34 cellular contexts compared by ENCODE assay signal in genomic region chr5:69158039-69158438, GRCh38.
"Had no signal": no experiment of that assay in that cellular context is flagged by ENCODE, and none has a peak within 500 bp of the region (broad histone marks: within the 10 kb centered on the region; RNA-seq: fewer than 3 reads in every experiment).

No MANE protein-coding gene starts in this region.

- H3K36me3 Mint-ChIP-seq: activated CD4-positive, alpha-beta memory T cell treated with anti-CD3 and anti-CD28 coated beads for 36 hours; activated naive CD4-positive, alpha-beta T cell treated with anti-CD3 and anti-CD28 coated beads, Interleukin-2, amount 50 U/mL, for 72 hours had no signal

- H3K27ac Mint-ChIP-seq: activated B cell treated with CpG ODN at 0.5 μM for 24 hours; activated CD4-positive, alpha-beta memory T cell treated with anti-CD3 and anti-CD28 coated beads for 36 hours; activated CD4-positive, alpha-beta T cell treated with anti-CD3 and anti-CD28 coated beads, Interleukin-2, amount 10 ng/mL, durations not matched to agents 24 days and 14 days; activated CD8-positive, alpha-beta T cell treated with anti-CD3 and anti-CD28 coated beads for 36 hours; activated naive CD4-positive, alpha-beta T cell treated with anti-CD3 and anti-CD28 coated beads for 36 hours; activated naive CD4-positive, alpha-beta T cell treated with anti-CD3 and anti-CD28 coated beads, Interleukin-2, amount 50 U/mL, for 72 hours; activated naive CD8-positive, alpha-beta T cell treated with anti-CD3 and anti-CD28 coated beads for 36 hours; activated T-cell treated with anti-CD3 and anti-CD28 coated beads, Interleukin-2, amount 50 U/mL, for 72 hours; activated T-helper 1 cell treated with anti-CD3 and anti-CD28 coated beads, Interleukin-12 subunit alpha, Interleukin-12 subunit beta, Interleukin-2, Interleukin-4 antibody, amounts not matched to agents 30 ng/mL and 10 ng/mL and 1 ng/mL, durations not matched to agents 14 hours and 24 hours and 36 hours; activated T-helper 17 cell treated with anti-CD3 and anti-CD28 coated beads, Interleukin-2, amount 50 U/mL, for 72 hours; T-helper 17 cell; T-helper 2 cell treated with Interferon-gamma antibody and Interleukin-4, amounts not matched to agents 5 μg/mL and 100 μg/mL, for 36 hours had no signal

- H3K4me1 Mint-ChIP-seq: activated B cell treated with CpG ODN at 0.5 μM for 24 hours; activated CD4-positive, alpha-beta T cell treated with anti-CD3 and anti-CD28 coated beads, Interleukin-2, amount 10 ng/mL, durations not matched to agents 24 days and 14 days; activated naive CD8-positive, alpha-beta T cell treated with anti-CD3 and anti-CD28 coated beads for 36 hours; activated T-helper 17 cell treated with anti-CD3 and anti-CD28 coated beads, Interleukin-2, amount 50 U/mL, for 72 hours; T-helper 17 cell had no signal

- H3K9me3 ChIP-seq: adrenal gland, body of pancreas, breast epithelium had no signal

- H3K27me3 Mint-ChIP-seq: activated B cell treated with CpG ODN at 0.5 μM for 24 hours; activated CD4-positive, alpha-beta memory T cell treated with anti-CD3 and anti-CD28 coated beads for 36 hours; activated CD4-positive, alpha-beta T cell treated with anti-CD3 and anti-CD28 coated beads, Interleukin-2, amount 10 ng/mL, durations not matched to agents 24 days and 14 days; activated CD8-positive, alpha-beta T cell treated with anti-CD3 and anti-CD28 coated beads for 36 hours; activated naive CD8-positive, alpha-beta T cell treated with anti-CD3 and anti-CD28 coated beads for 36 hours; activated T-helper 17 cell treated with anti-CD3 and anti-CD28 coated beads, Interleukin-2, amount 50 U/mL, for 72 hours; T-helper 17 cell had no signal

- H3K4me3 ChIP-seq: adrenal gland, body of pancreas, breast epithelium, coronary artery had no signal

- H3K9me3 Mint-ChIP-seq: activated B cell treated with CpG ODN at 0.5 μM for 24 hours; activated CD4-positive, alpha-beta memory T cell treated with anti-CD3 and anti-CD28 coated beads for 36 hours; activated CD4-positive, alpha-beta T cell treated with anti-CD3 and anti-CD28 coated beads, Interleukin-2, amount 10 ng/mL, durations not matched to agents 24 days and 14 days; activated CD8-positive, alpha-beta T cell treated with anti-CD3 and anti-CD28 coated beads for 36 hours; activated naive CD4-positive, alpha-beta T cell treated with anti-CD3 and anti-CD28 coated beads for 36 hours; activated naive CD4-positive, alpha-beta T cell treated with anti-CD3 and anti-CD28 coated beads, Interleukin-2, amount 50 U/mL, for 72 hours; activated naive CD8-positive, alpha-beta T cell treated with anti-CD3 and anti-CD28 coated beads for 36 hours; activated T-cell treated with anti-CD3 and anti-CD28 coated beads, Interleukin-2, amount 50 U/mL, for 4 hours; activated T-cell treated with anti-CD3 and anti-CD28 coated beads, Interleukin-2, amount 50 U/mL, for 72 hours; activated T-helper 1 cell treated with anti-CD3 and anti-CD28 coated beads, Interleukin-12 subunit alpha, Interleukin-12 subunit beta, Interleukin-2, Interleukin-4 antibody, amounts not matched to agents 30 ng/mL and 10 ng/mL and 1 ng/mL, durations not matched to agents 14 hours and 24 hours and 36 hours; activated T-helper 17 cell treated with anti-CD3 and anti-CD28 coated beads, Interleukin-2, amount 50 U/mL, for 72 hours; T-helper 2 cell treated with Interferon-gamma antibody and Interleukin-4, amounts not matched to agents 5 μg/mL and 100 μg/mL, for 36 hours had no signal

- DNase-seq: activated B cell treated with CpG ODN at 0.5 μM for 24 hours; activated CD4-positive, alpha-beta memory T cell treated with anti-CD3 and anti-CD28 coated beads for 36 hours; activated CD4-positive, alpha-beta T cell treated with anti-CD3 and anti-CD28 coated beads for 4 hours; activated CD4-positive, alpha-beta T cell treated with anti-CD3 and anti-CD28 coated beads, Interleukin-2, amount 10 ng/mL, durations not matched to agents 24 days and 14 days; activated CD4-positive, alpha-beta T cell treated with anti-CD3 and anti-CD28 coated beads, Interleukin-2, amount 50 U/mL, for 1 hour; activated CD4-positive, alpha-beta T cell treated with anti-CD3 and anti-CD28 coated beads, Interleukin-2, amount 50 U/mL, for 4 hours; activated CD4-positive, CD25-positive, alpha-beta regulatory T cell treated with anti-CD3 and anti-CD28 coated beads, Interleukin-2, amount 50 U/mL, for 72 hours; activated CD8-positive, alpha-beta memory T cell treated with anti-CD3 and anti-CD28 coated beads, Interleukin-2, amount 50 U/mL, for 4 hours; activated CD8-positive, alpha-beta T cell treated with anti-CD3 and anti-CD28 coated beads for 36 hours; activated effector memory CD4-positive, alpha-beta T cell treated with anti-CD3 and anti-CD28 coated beads, Interleukin-2, amount 50 U/mL, for 16 hours; activated gamma-delta T cell treated with Interleukin-2 at 50 U/mL for 16 hours; activated naive CD4-positive, alpha-beta T cell; activated naive CD4-positive, alpha-beta T cell treated with anti-CD3 and anti-CD28 coated beads for 36 hours; activated naive CD4-positive, alpha-beta T cell treated with anti-CD3 and anti-CD28 coated beads, Interleukin-2, amount 50 U/mL, for 16 hours; activated naive CD8-positive, alpha-beta T cell treated with anti-CD3 and anti-CD28 coated beads for 36 hours; activated T-cell treated with anti-CD3 and anti-CD28 coated beads for 4 hours; activated T-cell treated with anti-CD3 and anti-CD28 coated beads, Interleukin-2, amount 50 U/mL, for 1 hour; activated T-cell treated with anti-CD3 and anti-CD28 coated beads, Interleukin-2, amount 50 U/mL, for 4 hours; activated T-cell treated with anti-CD3 and anti-CD28 coated beads, Interleukin-2, amount 50 U/mL, for 72 hours; adrenal gland; amniotic stem cell; aorta; body of pancreas; brain microvascular endothelial cell; central memory CD4-positive, alpha-beta T cell; T-helper 17 cell; T-helper 9 cell; WERI-Rb-1 had no signal

- H3K4me3 Mint-ChIP-seq: activated B cell treated with CpG ODN at 0.5 μM for 24 hours; activated CD4-positive, alpha-beta memory T cell treated with anti-CD3 and anti-CD28 coated beads for 36 hours; activated CD4-positive, alpha-beta T cell treated with anti-CD3 and anti-CD28 coated beads, Interleukin-2, amount 10 ng/mL, durations not matched to agents 24 days and 14 days; activated CD8-positive, alpha-beta T cell treated with anti-CD3 and anti-CD28 coated beads for 36 hours; activated naive CD4-positive, alpha-beta T cell treated with anti-CD3 and anti-CD28 coated beads for 36 hours; activated naive CD8-positive, alpha-beta T cell treated with anti-CD3 and anti-CD28 coated beads for 36 hours; activated T-cell treated with anti-CD3 and anti-CD28 coated beads, Interleukin-2, amount 50 U/mL, for 4 hours; activated T-cell treated with anti-CD3 and anti-CD28 coated beads, Interleukin-2, amount 50 U/mL, for 72 hours; activated T-helper 1 cell treated with anti-CD3 and anti-CD28 coated beads, Interleukin-12 subunit alpha, Interleukin-12 subunit beta, Interleukin-2, Interleukin-4 antibody, amounts not matched to agents 30 ng/mL and 10 ng/mL and 1 ng/mL, durations not matched to agents 14 hours and 24 hours and 36 hours; activated T-helper 17 cell treated with anti-CD3 and anti-CD28 coated beads, Interleukin-2, amount 50 U/mL, for 72 hours; T-helper 17 cell; T-helper 2 cell treated with Interferon-gamma antibody and Interleukin-4, amounts not matched to agents 5 μg/mL and 100 μg/mL, for 36 hours had no signal

- ATAC-seq: activated CD8-positive, alpha-beta T cell treated with anti-CD3 and anti-CD28 coated beads for 36 hours; activated naive CD4-positive, alpha-beta T cell treated with anti-CD3 and anti-CD28 coated beads, Interleukin-2, amount 50 U/mL, for 72 hours; activated T-cell treated with anti-CD3 and anti-CD28 coated beads, Interleukin-2, amount 50 U/mL, for 4 hours; activated T-cell treated with anti-CD3 and anti-CD28 coated beads, Interleukin-2, amount 50 U/mL, for 72 hours; activated T-helper 17 cell treated with anti-CD3 and anti-CD28 coated beads, Interleukin-2, amount 50 U/mL, for 72 hours; body of pancreas; T-helper 17 cell had no signal

- H3K4me1 ChIP-seq: adrenal gland, body of pancreas, breast epithelium had no signal

- H3K36me3 ChIP-seq: adrenal gland, brain microvascular endothelial cell, breast epithelium, WERI-Rb-1 had no signal

- H3K27ac ChIP-seq: adrenal gland, body of pancreas, brain microvascular endothelial cell, breast epithelium, coronary artery, WERI-Rb-1 had no signal
